In the genomic region with DNA sequence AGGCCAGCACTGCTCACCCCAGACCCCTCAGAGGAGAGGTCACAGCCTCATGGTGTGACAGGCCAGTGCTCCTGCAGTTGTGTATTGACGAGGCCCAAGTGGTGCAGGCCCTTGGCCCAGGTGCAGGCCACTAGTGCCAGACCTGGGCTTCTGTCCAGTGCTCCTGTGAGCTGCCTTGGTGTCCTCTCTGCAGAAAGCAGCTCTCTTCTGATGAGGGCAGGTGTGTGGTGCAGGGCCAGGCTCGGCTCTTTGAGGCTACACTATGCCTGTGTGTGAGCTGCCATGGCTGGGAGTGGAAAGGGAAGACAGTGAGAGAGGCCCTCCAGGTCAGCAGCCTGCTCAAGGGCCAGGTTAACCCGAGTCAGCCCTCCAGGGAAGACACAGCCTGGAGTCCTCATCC, we compare ENCODE assay signal across 16 cellular contexts. TPM values are rescaled to one million over a fixed set of nuclear protein-coding genes. Genes with fewer than 3 reads are reported as not detected.
"Had no signal": no experiment of that assay in that cellular context is flagged by ENCODE, and none has a peak within 500 bp of the region (broad histone marks: within the 10 kb centered on the region; RNA-seq: fewer than 3 reads in every experiment).

No MANE protein-coding gene starts in this region.

- H3K36me3 Mint-ChIP-seq: activated naive CD8-positive, alpha-beta T cell treated with anti-CD3 and anti-CD28 coated beads for 36 hours had no signal

- H3K27me3 ChIP-seq: body of pancreas, esophagus muscularis mucosa, pancreas had no signal

- H3K27me3 Mint-ChIP-seq: activated CD4-positive, alpha-beta T cell treated with anti-CD3 and anti-CD28 coated beads, Interleukin-2, amount 10 ng/mL, durations not matched to agents 7 days and 5 days; activated naive CD8-positive, alpha-beta T cell treated with anti-CD3 and anti-CD28 coated beads for 36 hours; type B pancreatic cell had no signal

- H3K9me3 Mint-ChIP-seq: activated CD4-positive, alpha-beta T cell treated with anti-CD3 and anti-CD28 coated beads, Interleukin-2, amount 10 ng/mL, durations not matched to agents 7 days and 5 days; activated naive CD8-positive, alpha-beta T cell treated with anti-CD3 and anti-CD28 coated beads for 36 hours; stimulated activated effector memory CD8-positive, alpha-beta T cell treated with anti-CD3 and anti-CD28 coated beads, Interleukin-12 subunit alpha, Interleukin-12 subunit beta, amount 100 ng/mL, for 72 hours; type B pancreatic cell had no signal

- ATAC-seq: body of pancreas; lower lobe of right lung; pancreas; stimulated activated effector memory CD8-positive, alpha-beta T cell treated with anti-CD3 and anti-CD28 coated beads, Interleukin-12 subunit alpha, Interleukin-12 subunit beta, amount 100 ng/mL, for 72 hours had no signal

- H3K4me3 Mint-ChIP-seq: activated CD4-positive, alpha-beta T cell treated with anti-CD3 and anti-CD28 coated beads, Interleukin-2, amount 10 ng/mL, durations not matched to agents 7 days and 5 days; activated naive CD8-positive, alpha-beta T cell treated with anti-CD3 and anti-CD28 coated beads for 36 hours; stimulated activated effector memory CD8-positive, alpha-beta T cell treated with anti-CD3 and anti-CD28 coated beads, Interleukin-12 subunit alpha, Interleukin-12 subunit beta, amount 100 ng/mL, for 72 hours; type B pancreatic cell had no signal

- H3K9me3 ChIP-seq: body of pancreas, esophagus muscularis mucosa, lower lobe of right lung, pancreas had no signal

- H3K4me3 ChIP-seq: body of pancreas, esophagus muscularis mucosa, lower lobe of right lung, pancreas had no signal

- H3K36me3 ChIP-seq: pancreas had no signal

- DNase-seq: activated CD4-positive, alpha-beta T cell treated with anti-CD3 and anti-CD28 coated beads, Interleukin-2, amount 10 ng/mL, durations not matched to agents 7 days and 5 days; activated naive CD8-positive, alpha-beta T cell treated with anti-CD3 and anti-CD28 coated beads for 36 hours; amygdala; body of pancreas; central memory CD4-positive, alpha-beta T cell; cortex of kidney; effector CD4-positive, alpha-beta T cell; glutamatergic neuron; kidney glomerular epithelial cell; lower lobe of right lung; pancreas; stimulated activated CD4-positive, alpha-beta T cell treated with anti-CD3 and anti-CD28 coated beads, Interleukin-12 subunit alpha, Interleukin-12 subunit beta, amount 100 ng/mL, for 4 hours; T-helper 2 cell had no signal

- H3K4me1 ChIP-seq: body of pancreas, esophagus muscularis mucosa, lower lobe of right lung, pancreas had no signal

- H3K4me1 Mint-ChIP-seq: activated CD4-positive, alpha-beta T cell treated with anti-CD3 and anti-CD28 coated beads, Interleukin-2, amount 10 ng/mL, durations not matched to agents 7 days and 5 days; activated naive CD8-positive, alpha-beta T cell treated with anti-CD3 and anti-CD28 coated beads for 36 hours; stimulated activated effector memory CD8-positive, alpha-beta T cell treated with anti-CD3 and anti-CD28 coated beads, Interleukin-12 subunit alpha, Interleukin-12 subunit beta, amount 100 ng/mL, for 72 hours had no signal

- H3K27ac Mint-ChIP-seq: activated CD4-positive, alpha-beta T cell treated with anti-CD3 and anti-CD28 coated beads, Interleukin-2, amount 10 ng/mL, durations not matched to agents 7 days and 5 days; activated naive CD8-positive, alpha-beta T cell treated with anti-CD3 and anti-CD28 coated beads for 36 hours; stimulated activated effector memory CD8-positive, alpha-beta T cell treated with anti-CD3 and anti-CD28 coated beads, Interleukin-12 subunit alpha, Interleukin-12 subunit beta, amount 100 ng/mL, for 72 hours; type B pancreatic cell had no signal

RNA-seq across cellular contexts. Expression of gene CAPN14, which starts 33.7 kb away (rescaled TPM):
- total RNA-seq: body of pancreas had no signal
